8 cellular contexts compared by ENCODE assay signal in genomic region chr12:47837190-47838171, GRCh38. TPM values are rescaled to one million over a fixed set of nuclear protein-coding genes. Genes with fewer than 3 reads are reported as not detected.
A peak's percentile ranks its signal among the peaks of the same experiment; 100 is the strongest.
DNase-seq lines count a peak whose midpoint lies in the region; ATAC-seq and TF ChIP-seq lines count a peak whose summit lies in the region.

No MANE protein-coding gene starts in this region.

- WGBS in aorta, 2 donors, result 50 to 53% methylated on average over 13 of the region's 13 CpGs

- no peak for ATAC-seq in activated T-cell treated with anti-CD3 and anti-CD28 coated beads, Interleukin-2, amount 50 U/mL, for 72 hours (replicated peaks in 1 of 2)
- ATAC-seq in aorta (ENCODE audit: low FRiP score), result peak; percentile 82
- no peak for ATAC-seq in HG02884 (IDR thresholded peaks at IDR 0.05; ENCODE audit: unreplicated experiment)

- H4K20me1 ChIP-seq in OCI-LY3 (ENCODE audit: insufficient read depth, low read length) (no peaks in the 10 kb centered on the region), neural cell (ENCODE audit: insufficient read depth) (no peaks in the 10 kb centered on the region)

- BruUV-seq in Calu3 (replicated peaks; lab: Mats Ljungman, UMichigan), result no TSS peak

- H3K27me3 Mint-ChIP-seq in Calu3 (ENCODE audit: unreplicated experiment), result peaks cover 12% of the 10 kb centered on the region
- H3K27me3 Mint-ChIP-seq in activated T-cell treated with anti-CD3 and anti-CD28 coated beads, Interleukin-2, amount 50 U/mL, for 72 hours (ENCODE audit: low read depth), result no peaks in the 10 kb centered on the region

- TF ChIP-seq EP300 in neural cell (conservative IDR thresholded peaks at IDR 0.05; ENCODE audit: poor library complexity, severe bottlenecking), result no peak

- H3K9me3 ChIP-seq in OCI-LY3 (ENCODE audit: insufficient read depth, low read length), result no peaks in the 10 kb centered on the region
- H3K9me3 ChIP-seq in neural cell (ENCODE audit: low read length), result no peaks in the 10 kb centered on the region
- H3K9me3 ChIP-seq in aorta (ENCODE audit: control insufficient read depth, low read length), result no peaks in the 10 kb centered on the region

- H3K9me2 ChIP-seq in neural cell (ENCODE audit: insufficient read depth, low read length), result no peaks in the 10 kb centered on the region

- H3K4me3 ChIP-seq in OCI-LY3 (ENCODE audit: low read length), result peak overlapping the region; percentile 18; the same call in 1 of the 2 replicates
- no peak overlapping the region for H3K4me3 ChIP-seq in fibroblast of mammary gland (ENCODE audit: control insufficient read depth, low read depth, low read length)
- H3K4me3 ChIP-seq in neural cell (ENCODE audit: low read length), result no peak overlapping the region
- no peak overlapping the region for H3K4me3 ChIP-seq in aorta (ENCODE audit: low read length in 2 of 2)

- 0 out of 2 replicates have a peak overlapping the region, but pooled peaks have one; percentile 14 for H3K9ac ChIP-seq in OCI-LY3 (ENCODE audit: low read length)
- H3K9ac ChIP-seq in neural cell (ENCODE audit: low read length), result no peak overlapping the region

- H3F3A ChIP-seq in neural cell (ENCODE audit: insufficient read depth, low read length, poor library complexity, severe bottlenecking), result no peaks in the 10 kb centered on the region

- H3K36me3 ChIP-seq in OCI-LY3 (replicated peaks; ENCODE audit: low read depth, low read length), result no peaks in the 10 kb centered on the region
- no peaks in the 10 kb centered on the region for H3K36me3 ChIP-seq in neural cell (ENCODE audit: insufficient read depth, low read length)
- H3K36me3 ChIP-seq in aorta (ENCODE audit: control insufficient read depth in 1 of 2, insufficient read depth in 2 of 2, low read length in 1 of 2), result no peaks in the 10 kb centered on the region

- H3K4me2 ChIP-seq in OCI-LY3 (ENCODE audit: low read length) (peak overlapping the region; percentile 51), neural cell (ENCODE audit: low read length) (no peak overlapping the region)

- peak; percentile 81 for TF ChIP-seq RAD21 in neural cell (conservative IDR thresholded peaks at IDR 0.05)

- H3K27ac Mint-ChIP-seq in Calu3 (ENCODE audit: unreplicated experiment), result no peak overlapping the region
- H3K27ac Mint-ChIP-seq in activated T-cell treated with anti-CD3 and anti-CD28 coated beads, Interleukin-2, amount 50 U/mL, for 72 hours, result peak overlapping the region; percentile 85

- DNase-seq in Calu3, result peak; percentile 67
- DNase-seq in HT-29 (ENCODE audit: low spot score), result peak; percentile 93
- DNase-seq in activated T-cell treated with anti-CD3 and anti-CD28 coated beads, Interleukin-2, amount 50 U/mL, for 72 hours, result peak; percentile 53 to 74
- DNase-seq in fibroblast of mammary gland (ENCODE audit: low read depth), result peak; percentile 78
- peak; percentile 73 to 90 for DNase-seq in aorta

- intact Hi-C loops in Calu3 (cut with micrococcal nuclease; ENCODE audit: unreplicated experiment), result loop anchor here (1.0 to 5.0 kb wide), 3 partner anchors 36 to 122 kb away; no protein-coding TSS in a partner anchor
- intact Hi-C loops in aorta (cut with DNase I), result loop anchor here (2.0 to 5.0 kb wide), 5 partner anchors 35 to 123 kb away; no protein-coding TSS in a partner anchor

- CTCF ChIA-PET in Calu3 (lab: Charles Lee), result interaction anchor here (0.9 to 3.0 kb wide), 16 partner anchors 9 to 131 kb away, joined by 3 to 22 read pairs (median 8); partner anchors contain the start of gene RPAP3

- H3K27me3 ChIP-seq in OCI-LY3 (ENCODE audit: low read depth, low read length), result peaks cover 25% of the 10 kb centered on the region
- no peaks in the 10 kb centered on the region for H3K27me3 ChIP-seq in neural cell (ENCODE audit: insufficient read depth, low read depth, low read length)
- H3K27me3 ChIP-seq in aorta (ENCODE audit: control insufficient read depth in 1 of 2, insufficient read depth in 2 of 2, low read length in 1 of 2), result no peaks in the 10 kb centered on the region

- H3K9me3 Mint-ChIP-seq in Calu3 (ENCODE audit: low read depth, unreplicated experiment), result no peaks in the 10 kb centered on the region
- H3K9me3 Mint-ChIP-seq in activated T-cell treated with anti-CD3 and anti-CD28 coated beads, Interleukin-2, amount 50 U/mL, for 72 hours, result no peaks in the 10 kb centered on the region

- H3K4me1 Mint-ChIP-seq in Calu3 (ENCODE audit: low read depth, unreplicated experiment), result peaks cover 14% of the 10 kb centered on the region
- H3K4me1 Mint-ChIP-seq in activated T-cell treated with anti-CD3 and anti-CD28 coated beads, Interleukin-2, amount 50 U/mL, for 72 hours (ENCODE audit: low read depth), result peaks cover 86% of the 10 kb centered on the region

- H2AFZ ChIP-seq in OCI-LY3 (ENCODE audit: low read depth, low read length), result no peak overlapping the region
- H2AFZ ChIP-seq in neural cell (ENCODE audit: low read depth, low read length), result no peak overlapping the region

- H3K4me1 ChIP-seq in OCI-LY3 (ENCODE audit: low read length) (peaks cover 51% of the 10 kb centered on the region), aorta (ENCODE audit: control insufficient read depth in 1 of 2, insufficient read depth in 2 of 2, low read length in 2 of 2) (no peaks in the 10 kb centered on the region)

- H3K27ac ChIP-seq in OCI-LY3 (ENCODE audit: low read length) (0 out of 2 replicates have a peak overlapping the region, but pooled peaks have one; percentile 1), neural cell (ENCODE audit: low read length) (no peak overlapping the region), aorta (ENCODE audit: low read depth in 1 of 2, low read length in 2 of 2) (no peak overlapping the region)

- TF ChIP-seq CTCF in Calu3 (IDR thresholded peaks at IDR 0.05; ENCODE audit: unreplicated experiment) (peak; percentile 79), OCI-LY3 (IDR thresholded peaks at IDR 0.05; ENCODE audit: low read depth, low read length) (peak; percentile 90), fibroblast of mammary gland (conservative IDR thresholded peaks at IDR 0.05; ENCODE audit: control insufficient read depth, insufficient read depth, low read depth, low read length) (peak; percentile 73), neural cell (IDR thresholded peaks at IDR 0.05; ENCODE audit: poor library complexity, severe bottlenecking) (peak; percentile 83)

- no peak overlapping the region for H3K4me3 Mint-ChIP-seq in Calu3 (ENCODE audit: low read depth, unreplicated experiment)
- peak overlapping the region in 1 of 2 donors; percentile 5 for H3K4me3 Mint-ChIP-seq in activated T-cell treated with anti-CD3 and anti-CD28 coated beads, Interleukin-2, amount 50 U/mL, for 72 hours

- H3K36me3 Mint-ChIP-seq in Calu3 (ENCODE audit: insufficient read depth, unreplicated experiment), result peaks cover 5% of the 10 kb centered on the region
- no peaks in the 10 kb centered on the region for H3K36me3 Mint-ChIP-seq in activated T-cell treated with anti-CD3 and anti-CD28 coated beads, Interleukin-2, amount 50 U/mL, for 72 hours (ENCODE audit: insufficient read depth in 2 of 2)

- H3K79me2 ChIP-seq in OCI-LY3 (ENCODE audit: low read length) (no peaks in the 10 kb centered on the region), neural cell (replicated peaks; ENCODE audit: insufficient read depth, low read length) (no peaks in the 10 kb centered on the region)

TF ChIP-seq in neural cell, 6 proteins besides CTCF, POLR2A, EP300 and RAD21:
- no peak for TF ChIP-seq MXI1 (conservative IDR thresholded peaks at IDR 0.05; ENCODE audit: poor library complexity, severe bottlenecking)
- peak; percentile 90 for TF ChIP-seq SMC3 (conservative IDR thresholded peaks at IDR 0.05; ENCODE audit: poor library complexity)

RNA-seq across cellular contexts. Expression of gene HDAC7, which starts 17.8 kb away (rescaled TPM):
- total RNA-seq in Calu3 (2022), result 41.8 and 44.0 TPM in 2 replicates
- 51.7 and 55.6 TPM in 2 replicates for total RNA-seq in HT-29 (2014; rRNA removed; shearing (Covaris generic))
- total RNA-seq in activated T-cell treated with anti-CD3 and anti-CD28 coated beads, Interleukin-2, amount 50 U/mL, for 72 hours, result 100 to 1,000 TPM; 288 to 350 TPM
- polyA plus RNA-seq in neural cell, result 30.2 and 51.5 TPM in 2 replicates
- polyA minus RNA-seq in neural cell, result 11.9 and 18.7 TPM in 2 replicates
- total RNA-seq in aorta, result 100 to 1,000 TPM; 144 to 192 TPM
- 10 to 100 TPM; 17.0 to 93.4 TPM for polyA plus RNA-seq in aorta
